ENCODE assay signal across 14 cellular contexts in the genomic region with DNA sequence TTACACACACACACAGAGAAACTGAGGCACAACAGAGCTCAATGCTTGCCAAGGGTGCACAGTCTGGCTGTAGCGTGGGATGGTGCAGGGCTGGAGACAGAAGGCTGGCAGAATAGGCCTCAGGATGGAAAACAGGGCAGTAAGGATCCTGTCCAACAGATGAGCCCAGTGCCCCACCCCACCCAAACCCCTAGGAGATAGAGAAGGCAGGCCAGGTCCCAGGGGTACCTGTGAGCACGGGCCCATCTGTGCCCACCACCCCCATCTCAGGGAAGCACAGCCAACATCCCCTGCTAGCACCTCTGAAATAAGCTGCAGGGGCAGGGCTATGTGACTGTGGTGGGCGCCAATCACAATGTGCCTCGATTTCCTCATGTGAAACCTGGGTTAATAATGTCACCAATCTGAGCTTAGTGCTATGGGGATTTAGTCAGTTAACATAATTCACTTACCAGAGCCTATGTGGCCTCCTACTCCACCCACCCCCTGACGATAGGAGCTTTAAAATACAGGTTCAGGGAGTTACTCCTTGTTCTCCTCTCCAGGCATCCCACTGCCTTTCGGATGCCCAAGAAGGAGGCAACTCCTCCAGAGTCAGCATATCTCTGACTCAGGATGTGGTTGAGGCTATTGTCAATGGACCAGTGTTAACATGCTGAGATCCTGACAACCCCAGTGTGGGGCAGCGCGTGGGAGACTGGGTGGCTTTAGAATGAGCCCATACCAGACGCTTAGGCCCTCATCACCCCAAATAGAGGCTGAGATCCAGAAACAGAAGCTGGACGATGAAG.
DNase-seq lines count a peak whose midpoint lies in the region; ATAC-seq and TF ChIP-seq lines count a peak whose summit lies in the region.
"Had no signal": no experiment of that assay in that cellular context is flagged by ENCODE, and none has a peak within 500 bp of the region (broad histone marks: within the 10 kb centered on the region; RNA-seq: fewer than 3 reads in every experiment).

No MANE protein-coding gene starts in this region.

- H3K9me3 ChIP-seq in HEK293 (ENCODE audit: control insufficient read depth, insufficient read depth, low read depth, low read length) = no peaks in the 10 kb centered on the region
- H3K9me3 ChIP-seq in RWPE2 (ENCODE audit: severe bottlenecking) = no peaks in the 10 kb centered on the region
- H3K9me3 ChIP-seq: gastroesophageal sphincter had no signal

- H3K4me1 ChIP-seq in HEK293 (ENCODE audit: control insufficient read depth, insufficient read depth, low read length) = peaks cover 2% of the 10 kb centered on the region; the same call in 1 of the 2 replicates
- H3K4me1 ChIP-seq in RWPE2 (ENCODE audit: insufficient read depth, poor library complexity, severe bottlenecking) = peaks cover 51% of the 10 kb centered on the region

- H3K4me3 ChIP-seq in HEK293 (ENCODE audit: low read depth, low read length) (no peak overlapping the region), RWPE2 (ENCODE audit: severe bottlenecking) (no peak overlapping the region), skin epidermis (no peak overlapping the region)
- H3K4me3 ChIP-seq: gastroesophageal sphincter had no signal

- TF ChIP-seq CTCF in HEK293 (tag by site-specific recombination; IDR thresholded peaks at IDR 0.05) = no peak
- TF ChIP-seq CTCF in RWPE2 (IDR thresholded peaks at IDR 0.05; ENCODE audit: poor library complexity, severe bottlenecking) = no peak

- POLR2A ChIA-PET in HEK293 (lab: Yijun Ruan, JAX) = no interaction called here

- H3K27me3 ChIP-seq in RWPE2 (ENCODE audit: insufficient read depth, poor library complexity, severe bottlenecking) = no peaks in the 10 kb centered on the region
- H3K27me3 ChIP-seq: gastroesophageal sphincter had no signal

- CTCF ChIA-PET in HEK293 (lab: Yijun Ruan, JAX) = interaction anchor here (1.5 kb wide), 1 partner anchor 20 kb away, joined by 6 read pairs; no protein-coding TSS in a partner anchor

- H3K36me3 ChIP-seq in HEK293 (ENCODE audit: control insufficient read depth in 2 of 2, insufficient read depth in 1 of 2, low read length in 2 of 2) (no peaks in the 10 kb centered on the region), RWPE2 (ENCODE audit: low read depth) (0 out of 2 replicates have a peak, but pooled peaks cover 4% of the 10 kb centered on the region)
- H3K36me3 ChIP-seq: gastroesophageal sphincter had no signal

- ATAC-seq in RWPE2 (ENCODE audit: low read depth) (peak; percentile 90), HG03378 (IDR thresholded peaks at IDR 0.05; ENCODE audit: unreplicated experiment) (no peak)
- ATAC-seq: activated CD8-positive, alpha-beta T cell treated with anti-CD3 and anti-CD28 coated beads for 36 hours; gastroesophageal sphincter had no signal

- H3K27ac ChIP-seq in HEK293 (ENCODE audit: extremely low read depth, low read depth, low read length) = no peak overlapping the region
- H3K27ac ChIP-seq in RWPE2 (ENCODE audit: poor library complexity, severe bottlenecking) = peak overlapping the region; percentile 49
- H3K27ac ChIP-seq in epithelial cell of prostate = peak overlapping the region; percentile 84
- H3K27ac ChIP-seq in skin epidermis = peak overlapping the region in 17 of 21 experiments; percentile 20 to 82 (median 73)
- H3K27ac ChIP-seq: gastroesophageal sphincter had no signal

- DNase-seq in RWPE2 (ENCODE audit: low spot score) (peak; percentile 64), epithelial cell of prostate (ENCODE audit: low read depth, low spot score) (peak; percentile 57), inferior parietal cortex (ENCODE audit: extremely low spot score) (no peak)
- DNase-seq in activated CD4-positive, alpha-beta T cell treated with anti-CD3 and anti-CD28 coated beads, Interleukin-2, amount 50 U/mL, for 48 hours = no peak
- DNase-seq: activated CD8-positive, alpha-beta T cell treated with anti-CD3 and anti-CD28 coated beads for 36 hours; activated naive CD4-positive, alpha-beta T cell treated with anti-CD3 and anti-CD28 coated beads, Interleukin-2, amount 50 U/mL, for 16 hours; NCI-H146; NCI-H524; RPMI8226; substantia nigra had no signal

TF ChIP-seq in HEK293, 187 proteins besides CTCF, POLR2A, EP300 and RAD21:
- peak; percentile 69 for TF ChIP-seq ZFHX2 (tag by site-specific recombination; conservative IDR thresholded peaks at IDR 0.05)
- no peak for TF ChIP-seq ZSCAN16 (tag by site-specific recombination; IDR thresholded peaks at IDR 0.05)
- peak; percentile 81 for TF ChIP-seq EGR2 (tag by site-specific recombination; IDR thresholded peaks at IDR 0.05; ENCODE audit: low read depth)
- no peak for TF ChIP-seq ZNF366 (tag by site-specific recombination; conservative IDR thresholded peaks at IDR 0.05)
- TF ChIP-seq ZNF155 (tag by site-specific recombination; IDR thresholded peaks at IDR 0.05) = no peak
TF ChIP-seq in HEK293: peak in this region for 2.

Comparison
In these comparisons a context has a peak if more than half of its experiments do, and no peak if none do; other contexts are left out.
1. DNase-seq: peak in RWPE2 (single experiment) and epithelial cell of prostate (single experiment); none in activated CD4-positive, alpha-beta T cell treated with anti-CD3 and anti-CD28 coated beads, Interleukin-2, amount 50 U/mL, for 48 hours (0 of 2) and inferior parietal cortex (single experiment).